ENCODE assay signal across 11 cellular contexts in genomic region chr1:110198746-110199145, GRCh38. TPM values are rescaled to one million over a fixed set of nuclear protein-coding genes. Genes with fewer than 3 reads are reported as not detected.
"Had no signal": no experiment of that assay in that cellular context is flagged by ENCODE, and none has a peak within 500 bp of the region (broad histone marks: within the 10 kb centered on the region; RNA-seq: fewer than 3 reads in every experiment).

No MANE protein-coding gene starts in this region.

- H3K4me2 ChIP-seq: GM23338 had no signal

- H3K9me3 Mint-ChIP-seq: GM23338, H9, HFFc6, IgD-negative memory B cell had no signal

- ATAC-seq: GM23338, HepG2 had no signal

- H3K4me3 Mint-ChIP-seq: GM23338, H9, HFFc6, IgD-negative memory B cell had no signal

- H2AFZ ChIP-seq: GM23338 had no signal

- DNase-seq: H9, HCEC 1CT, HFFc6, KBM-7 had no signal

- FAIRE-seq: H1, H54, HepG2, HTR-8/SVneo had no signal

- H3K4me3 ChIP-seq: GM23338 had no signal

- H3K27ac Mint-ChIP-seq: GM23338, H9, HFFc6, IgD-negative memory B cell had no signal

RNA-seq across cellular contexts. Expression of gene SLC6A17, which starts 48.5 kb away (rescaled TPM):
- total RNA-seq: HepG2, HT-29 had no signal
- polyA plus RNA-seq: HepG2, IgD-negative memory B cell had no signal
